In genomic region chr4:38805530-38806145, GRCh38 we compare ENCODE assay signal across 8 cellular contexts. TPM values are rescaled to one million over a fixed set of nuclear protein-coding genes. Genes with fewer than 3 reads are reported as not detected.
DNase-seq lines count a peak whose midpoint lies in the region; ATAC-seq and TF ChIP-seq lines count a peak whose summit lies in the region.

No MANE protein-coding gene starts in this region.

- H3K27me3 Mint-ChIP-seq in IgD-negative memory B cell, result no peaks in the 10 kb centered on the region

- H3K9me3 ChIP-seq in tibial artery, result no peaks in the 10 kb centered on the region

- H3K4me3 Mint-ChIP-seq in IgD-negative memory B cell, result peak overlapping the region; percentile 75 to 95 (median 88)

- H3K36me3 ChIP-seq in GM06990 (ENCODE audit: control insufficient read depth, insufficient read depth, low read length) (peaks cover 1% of the 10 kb centered on the region), tibial artery (peaks cover 0 to 8% (median under 1%) of the 10 kb centered on the region in 3 donors)

- no peak for TF ChIP-seq CTCF in GM06990 (IDR thresholded peaks at IDR 0.05; ENCODE audit: insufficient read depth, low read length, poor library complexity, severe bottlenecking)
- no peak for TF ChIP-seq CTCF in tibial artery (IDR thresholded peaks at IDR 0.05)

- ATAC-seq in GM21423 (IDR thresholded peaks at IDR 0.05; ENCODE audit: unreplicated experiment), result peak; percentile 75
- ATAC-seq in activated naive CD4-positive, alpha-beta T cell treated with anti-CD3 and anti-CD28 coated beads, Interleukin-2, amount 50 U/mL, for 72 hours, result peak; percentile 36 to 56

- H3K4me3 ChIP-seq in GM06990 (replicated peaks; ENCODE audit: low read depth, low read length) (peak overlapping the region; percentile 54), tibial artery (peak overlapping the region; percentile 35 to 37)

- intact Hi-C loops in tibial artery (cut with DNase I; ENCODE audit: low total_unique reads), result no loop called here

- peaks cover 14% of the 10 kb centered on the region for H3K36me3 Mint-ChIP-seq in IgD-negative memory B cell
- H3K36me3 Mint-ChIP-seq in activated naive CD4-positive, alpha-beta T cell treated with anti-CD3 and anti-CD28 coated beads, Interleukin-2, amount 50 U/mL, for 72 hours, result peaks cover 23 to 30% of the 10 kb centered on the region in 2 donors

- H3K9me3 Mint-ChIP-seq in IgD-negative memory B cell, result peaks cover 3 to 5% (median 5%) of the 10 kb centered on the region in 3 donors
- peaks cover 17 to 22% of the 10 kb centered on the region in 2 donors for H3K9me3 Mint-ChIP-seq in activated naive CD4-positive, alpha-beta T cell treated with anti-CD3 and anti-CD28 coated beads, Interleukin-2, amount 50 U/mL, for 72 hours

- H3K27me3 ChIP-seq in GM06990 (replicated peaks; ENCODE audit: control insufficient read depth, insufficient read depth, low read length), result no peaks in the 10 kb centered on the region
- no peaks in the 10 kb centered on the region for H3K27me3 ChIP-seq in layer of hippocampus (ENCODE audit: control insufficient read depth, insufficient read depth, low read length)
- H3K27me3 ChIP-seq in tibial artery, result no peaks in the 10 kb centered on the region

- peak overlapping the region; percentile 88 to 97 (median 89) for H3K27ac Mint-ChIP-seq in IgD-negative memory B cell
- peak overlapping the region; percentile 67 to 91 for H3K27ac Mint-ChIP-seq in activated naive CD4-positive, alpha-beta T cell treated with anti-CD3 and anti-CD28 coated beads, Interleukin-2, amount 50 U/mL, for 72 hours

- H3K27ac ChIP-seq in layer of hippocampus (ENCODE audit: low read depth, low read length), result peak overlapping the region; percentile 68
- H3K27ac ChIP-seq in tibial artery, result peak overlapping the region; percentile 49 to 56

- H3K4me1 Mint-ChIP-seq in IgD-negative memory B cell, result peaks cover 20 to 41% (median 38%) of the 10 kb centered on the region in 3 donors

- DNase-seq in GM06990 (ENCODE audit: extremely low read depth, insufficient read length), result peak; percentile 88
- DNase-seq in activated naive CD4-positive, alpha-beta T cell treated with anti-CD3 and anti-CD28 coated beads, Interleukin-2, amount 50 U/mL, for 72 hours (ENCODE audit: low spot score in 2 of 2), result no peak
- peak in 1 of 2 donors; percentile 51 for DNase-seq in tibial artery
- no peak for DNase-seq in NCI-H2196 (lab: John Stamatoyannopoulos, UW; ENCODE audit: unreplicated experiment)
- no peak for DNase-seq in central memory CD4-positive, alpha-beta T cell

- H3K4me1 ChIP-seq in tibial artery, result peaks cover 0 to 16% (median 5%) of the 10 kb centered on the region in 4 donors

RNA-seq across cellular contexts. Expression of gene TLR1, which starts 1.0 kb away (rescaled TPM):
- 33.2 TPM for polyA plus RNA-seq in IgD-negative memory B cell
- total RNA-seq in activated naive CD4-positive, alpha-beta T cell treated with anti-CD3 and anti-CD28 coated beads, Interleukin-2, amount 50 U/mL, for 72 hours, result 1 to 10 TPM; 1.1 to 3.2 TPM

RNA-seq across cellular contexts. Expression of gene TLR10, which starts 22.8 kb away (rescaled TPM):
- polyA plus RNA-seq in IgD-negative memory B cell, result 183 TPM
- under 1 TPM in 1 of 2 donors, not detected in 1; 0.27 TPM for total RNA-seq in activated naive CD4-positive, alpha-beta T cell treated with anti-CD3 and anti-CD28 coated beads, Interleukin-2, amount 50 U/mL, for 72 hours

RNA-seq across cellular contexts. Expression of gene TLR6, which starts 51.0 kb away (rescaled TPM):
- 13.6 TPM for polyA plus RNA-seq in IgD-negative memory B cell
- total RNA-seq in activated naive CD4-positive, alpha-beta T cell treated with anti-CD3 and anti-CD28 coated beads, Interleukin-2, amount 50 U/mL, for 72 hours, result 1 to 10 TPM; 3.7 to 5.1 TPM
